Comparison of ENCODE assay signal across 18 cellular contexts in genomic region chr12:125324861-125325260, GRCh38.
"Had no signal": no experiment of that assay in that cellular context is flagged by ENCODE, and none has a peak within 500 bp of the region (broad histone marks: within the 10 kb centered on the region; RNA-seq: fewer than 3 reads in every experiment).

No MANE protein-coding gene starts in this region.

- H3K27ac Mint-ChIP-seq: immature natural killer cell; natural killer cell; stimulated activated naive B cell treated with anti-CD40 and anti-IgM and Interleukin-4, amounts not matched to agents 10 μg/mL and 1 μg/mL and 100 μg/mL, for 72 hours; stimulated activated naive CD8-positive, alpha-beta T cell treated with anti-CD3 and anti-CD28 coated beads, Interleukin-15, Interleukin-2, amounts not matched to agents 100 ng/mL and 50 ng/mL, for 24 hours had no signal

- H3K9me3 ChIP-seq: lower lobe of right lung, neutrophil, pancreas, right lobe of liver, suprapubic skin, transverse colon, upper lobe of right lung, uterus had no signal

- H3K4me3 ChIP-seq: lower lobe of right lung, pancreas, right lobe of liver, suprapubic skin, transverse colon, upper lobe of right lung, uterus had no signal

- H3K27ac ChIP-seq: lower lobe of right lung, neutrophil, pancreas, right lobe of liver, suprapubic skin, transverse colon, upper lobe of right lung, uterus had no signal

- H3K9me3 Mint-ChIP-seq: immature natural killer cell, natural killer cell had no signal

- DNase-seq: cortex of kidney; hypothalamus; immature natural killer cell; left ventricle myocardium superior; lower lobe of right lung; natural killer cell; pancreas; right lobe of liver; small intestine; stimulated activated CD4-positive, alpha-beta T cell treated with anti-CD3 and anti-CD28 coated beads, Interleukin-15, amount 100 ng/mL, for 24 hours; stimulated activated CD4-positive, alpha-beta T cell treated with anti-CD3 and anti-CD28 coated beads, Interleukin-2, amount 100 ng/mL, for 48 hours; stimulated activated naive B cell treated with anti-CD40 and anti-IgM and Interleukin-4, amounts not matched to agents 10 μg/mL and 1 μg/mL and 100 μg/mL, for 72 hours; transverse colon; upper lobe of right lung; uterus had no signal

- H3K27me3 ChIP-seq: right lobe of liver had no signal

- H3K4me3 Mint-ChIP-seq: immature natural killer cell; natural killer cell; stimulated activated naive B cell treated with anti-CD40 and anti-IgM and Interleukin-4, amounts not matched to agents 10 μg/mL and 1 μg/mL and 100 μg/mL, for 72 hours; stimulated activated naive CD8-positive, alpha-beta T cell treated with anti-CD3 and anti-CD28 coated beads, Interleukin-15, Interleukin-2, amounts not matched to agents 100 ng/mL and 50 ng/mL, for 24 hours had no signal

- H3K36me3 ChIP-seq: lower lobe of right lung, neutrophil, pancreas, right lobe of liver, suprapubic skin, transverse colon, upper lobe of right lung, uterus had no signal

- H3K4me1 ChIP-seq: lower lobe of right lung, pancreas, right lobe of liver, suprapubic skin, transverse colon, upper lobe of right lung, uterus had no signal

- ATAC-seq: left ventricle myocardium superior; lower lobe of right lung; natural killer cell; pancreas; right lobe of liver; stimulated activated naive B cell treated with anti-CD40 and anti-IgM and Interleukin-4, amounts not matched to agents 10 μg/mL and 1 μg/mL and 100 μg/mL, for 72 hours; upper lobe of right lung had no signal

- H3K36me3 Mint-ChIP-seq: immature natural killer cell; natural killer cell; stimulated activated naive B cell treated with anti-CD40 and anti-IgM and Interleukin-4, amounts not matched to agents 10 μg/mL and 1 μg/mL and 100 μg/mL, for 72 hours had no signal

- H3K4me1 Mint-ChIP-seq: immature natural killer cell; natural killer cell; stimulated activated naive B cell treated with anti-CD40 and anti-IgM and Interleukin-4, amounts not matched to agents 10 μg/mL and 1 μg/mL and 100 μg/mL, for 72 hours had no signal
